In the genomic region with DNA sequence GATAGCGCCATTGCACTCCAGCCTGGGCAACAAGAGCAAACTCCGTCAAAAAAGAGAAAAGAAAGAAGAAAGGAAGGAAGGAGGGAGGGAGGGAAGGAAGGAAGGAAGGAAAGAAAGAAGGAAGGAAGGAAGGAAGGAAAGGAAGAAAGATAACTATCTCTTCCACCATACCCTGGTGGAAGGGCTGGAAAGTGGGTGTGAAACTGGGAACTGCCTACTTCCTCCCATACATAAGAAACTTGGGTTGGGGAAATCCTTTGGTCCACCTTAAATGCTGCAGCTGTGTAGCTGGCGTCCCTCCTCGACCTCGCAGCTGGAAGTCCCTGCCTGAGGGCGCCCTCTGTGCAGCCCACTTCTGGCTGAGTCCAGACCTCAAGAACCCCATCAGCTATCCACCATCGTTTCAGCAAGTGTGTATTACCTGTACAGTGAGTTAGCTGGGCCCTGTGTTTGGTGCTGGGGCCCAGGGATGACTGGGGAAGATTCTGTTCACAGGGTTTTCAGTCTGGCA, we compare ENCODE assay signal across 8 cellular contexts. TPM values are rescaled to one million over a fixed set of nuclear protein-coding genes. Genes with fewer than 3 reads are reported as not detected.
DNase-seq lines count a peak whose midpoint lies in the region; ATAC-seq and TF ChIP-seq lines count a peak whose summit lies in the region.
"Had no signal": no experiment of that assay in that cellular context is flagged by ENCODE, and none has a peak within 500 bp of the region (broad histone marks: within the 10 kb centered on the region; RNA-seq: fewer than 3 reads in every experiment).

No MANE protein-coding gene starts in this region.

- in situ Hi-C loops in GM13977 (cut with MboI; ENCODE audit: low pct_unique_long_range_greater_than_20kb, low sequenced_read_pairs, unreplicated experiment): no loop called here

- H3K27me3 Mint-ChIP-seq in progenitor cell of endocrine pancreas: no peaks in the 10 kb centered on the region
- H3K27me3 Mint-ChIP-seq in T-helper 2 cell treated with Interferon-gamma antibody and Interleukin-4, amounts not matched to agents 5 μg/mL and 100 μg/mL, for 36 hours (ENCODE audit: low read depth): peaks cover 2% of the 10 kb centered on the region

- no peak for ATAC-seq in HG03045 (IDR thresholded peaks at IDR 0.05; ENCODE audit: unreplicated experiment)

- peaks cover 11% of the 10 kb centered on the region for H3K4me1 Mint-ChIP-seq in progenitor cell of endocrine pancreas (ENCODE audit: low read depth)
- peaks cover 16% of the 10 kb centered on the region for H3K4me1 Mint-ChIP-seq in T-helper 2 cell treated with Interferon-gamma antibody and Interleukin-4, amounts not matched to agents 5 μg/mL and 100 μg/mL, for 36 hours (ENCODE audit: low read depth)

- peak overlapping the region; percentile 56 for H3K4me3 ChIP-seq in fibroblast of the aortic adventitia (ENCODE audit: low read depth, low read length)

- no peaks in the 10 kb centered on the region for H3K9me3 Mint-ChIP-seq in progenitor cell of endocrine pancreas (ENCODE audit: low read depth)
- H3K9me3 Mint-ChIP-seq in T-helper 2 cell treated with Interferon-gamma antibody and Interleukin-4, amounts not matched to agents 5 μg/mL and 100 μg/mL, for 36 hours: no peaks in the 10 kb centered on the region

- TF ChIP-seq CTCF in GM13977 (IDR thresholded peaks at IDR 0.05; ENCODE audit: extremely low read depth, insufficient read depth, missing control alignments) (peak; percentile 7), fibroblast of the aortic adventitia (IDR thresholded peaks at IDR 0.05; ENCODE audit: insufficient read depth, low read length) (no peak), progenitor cell of endocrine pancreas (IDR thresholded peaks at IDR 0.05; ENCODE audit: unreplicated experiment) (no peak)

- no peak overlapping the region for H3K4me3 Mint-ChIP-seq in progenitor cell of endocrine pancreas (ENCODE audit: low read depth)
- H3K4me3 Mint-ChIP-seq in T-helper 2 cell treated with Interferon-gamma antibody and Interleukin-4, amounts not matched to agents 5 μg/mL and 100 μg/mL, for 36 hours: no peak overlapping the region

- no peaks in the 10 kb centered on the region for H3K36me3 Mint-ChIP-seq in progenitor cell of endocrine pancreas (ENCODE audit: insufficient read depth)
- H3K36me3 Mint-ChIP-seq in T-helper 2 cell treated with Interferon-gamma antibody and Interleukin-4, amounts not matched to agents 5 μg/mL and 100 μg/mL, for 36 hours (ENCODE audit: low read depth): no peaks in the 10 kb centered on the region

- peak overlapping the region; percentile 93 for H3K27ac Mint-ChIP-seq in progenitor cell of endocrine pancreas
- no peak overlapping the region for H3K27ac Mint-ChIP-seq in T-helper 2 cell treated with Interferon-gamma antibody and Interleukin-4, amounts not matched to agents 5 μg/mL and 100 μg/mL, for 36 hours

- peak; percentile 48 for DNase-seq in GM13977 (ENCODE audit: low spot score)
- peak; percentile 33 for DNase-seq in OCI-M1 (lab: John Stamatoyannopoulos, UW)
- peak; percentile 58 for DNase-seq in fibroblast of the aortic adventitia (ENCODE audit: low read depth)
- no peak for DNase-seq in progenitor cell of endocrine pancreas (ENCODE audit: low spot score, unreplicated experiment)
- DNase-seq in T-helper 2 cell treated with Interferon-gamma antibody and Interleukin-4, amounts not matched to agents 5 μg/mL and 100 μg/mL, for 36 hours (ENCODE audit: low spot score): no peak
- no peak for DNase-seq in NCI-H526 treated with DMSO at 0.1 percent for 48 hours (lab: John Stamatoyannopoulos, UW)

RNA-seq across cellular contexts. Expression of a gene that starts 4.6 kb away (rescaled TPM):
- total RNA-seq in fibroblast of the aortic adventitia (ENCODE audit: low replicate concordance): 1.4 and 2.1 TPM in 2 replicates
- 3.8 and 4.4 TPM in 2 replicates for total RNA-seq in progenitor cell of endocrine pancreas

RNA-seq across cellular contexts. Expression of a gene that starts 8.7 kb away (rescaled TPM):
- total RNA-seq in fibroblast of the aortic adventitia (ENCODE audit: low replicate concordance) (not detected in 2 replicates), progenitor cell of endocrine pancreas (0.77 and 1.2 TPM in 2 replicates)
- total RNA-seq: bronchial epithelial cell had no signal

RNA-seq across cellular contexts. Expression of a gene that starts 20.2 kb away (rescaled TPM):
- total RNA-seq in fibroblast of the aortic adventitia (ENCODE audit: low replicate concordance) (217 and 284 TPM in 2 replicates), progenitor cell of endocrine pancreas (143 and 145 TPM in 2 replicates)

RNA-seq across cellular contexts. Expression of a gene that starts 20.2 kb away (rescaled TPM):
- total RNA-seq in fibroblast of the aortic adventitia (ENCODE audit: low replicate concordance): 18.3 and 21.0 TPM in 2 replicates
- total RNA-seq in progenitor cell of endocrine pancreas: 43.2 and 49.2 TPM in 2 replicates

RNA-seq across cellular contexts. Expression of a gene that starts 33.5 kb away (rescaled TPM):
- total RNA-seq in fibroblast of the aortic adventitia (ENCODE audit: low replicate concordance): not detected in 2 replicates
- not detected in 2 replicates for total RNA-seq in progenitor cell of endocrine pancreas
- total RNA-seq: bronchial epithelial cell had no signal

Comparison
In these comparisons a context has a peak if more than half of its experiments do, and no peak if none do; other contexts are left out.
1. DNase-seq: peak in GM13977 (single experiment), OCI-M1 (single experiment) and fibroblast of the aortic adventitia (single experiment); none in progenitor cell of endocrine pancreas (single experiment), T-helper 2 cell treated with Interferon-gamma antibody and Interleukin-4, amounts not matched to agents 5 μg/mL and 100 μg/mL, for 36 hours (single experiment) and NCI-H526 treated with DMSO at 0.1 percent for 48 hours (single experiment).